In the genomic region with DNA sequence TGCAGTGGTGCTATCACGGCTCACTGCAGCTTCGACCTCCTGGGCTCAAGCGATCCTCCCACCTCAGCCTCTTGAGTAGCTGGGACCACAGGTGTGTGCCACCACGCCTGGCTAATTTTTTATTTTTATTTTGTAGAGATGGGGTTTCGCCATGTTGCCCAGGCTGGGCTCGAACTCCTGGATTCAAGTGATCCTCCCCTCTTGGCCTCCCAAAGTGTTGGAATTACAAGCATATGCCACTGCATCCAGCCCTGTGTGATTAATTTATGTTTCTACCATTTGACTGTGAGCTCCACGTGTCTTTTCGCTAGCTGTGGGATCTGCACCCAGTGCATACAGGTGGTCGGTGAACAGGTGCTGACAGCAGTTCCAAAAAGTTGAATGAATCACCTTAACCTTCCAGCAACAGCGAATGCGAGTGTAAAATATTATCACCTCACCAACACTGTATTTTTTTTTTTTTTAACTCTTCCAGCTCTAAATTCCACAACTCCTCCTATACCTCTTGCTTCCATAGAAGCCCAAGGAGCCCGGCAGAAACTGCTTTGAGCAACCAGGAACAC, we compare ENCODE assay signal across 8 cellular contexts.
DNase-seq lines count a peak whose midpoint lies in the region; ATAC-seq and TF ChIP-seq lines count a peak whose summit lies in the region.

No MANE protein-coding gene starts in this region.

- no peaks in the 10 kb centered on the region for H3K79me2 ChIP-seq in SU-DHL-6 (ENCODE audit: insufficient read depth, low read length)

- H3K4me2 ChIP-seq in SU-DHL-6 (ENCODE audit: low read depth, low read length, poor library complexity, severe bottlenecking), result peak overlapping the region; percentile 65

- H2AFZ ChIP-seq in SU-DHL-6 (ENCODE audit: low read depth, low read length, severe bottlenecking), result peak overlapping the region; percentile 88

- peak overlapping the region; percentile 39 for H3K9ac ChIP-seq in SU-DHL-6 (ENCODE audit: low read length)
- H3K9ac ChIP-seq in mucosa of rectum (ENCODE audit: low read depth in 1 of 2, low read length in 2 of 2), result peak overlapping the region in 1 of 2 donors; percentile 6

- H4K20me1 ChIP-seq in SU-DHL-6 (ENCODE audit: low read depth, low read length), result no peaks in the 10 kb centered on the region

- no peaks in the 10 kb centered on the region for H3K9me2 ChIP-seq in SU-DHL-6 (replicated peaks; ENCODE audit: insufficient read depth, low read length)

- H3K27me3 ChIP-seq in SU-DHL-6 (ENCODE audit: low read length) (no peaks in the 10 kb centered on the region), mucosa of rectum (ENCODE audit: control insufficient read depth in 2 of 2, insufficient read depth in 2 of 2, low read length in 2 of 2) (no peaks in the 10 kb centered on the region)

- no peaks in the 10 kb centered on the region for H3K36me3 ChIP-seq in SU-DHL-6 (ENCODE audit: low read length)
- no peaks in the 10 kb centered on the region for H3K36me3 ChIP-seq in mucosa of rectum (ENCODE audit: control insufficient read depth in 2 of 2, insufficient read depth in 2 of 2, low read length in 2 of 2)

- peaks cover 5 to 7% of the 10 kb centered on the region in 2 donors for H3K4me1 ChIP-seq in mucosa of rectum (ENCODE audit: control insufficient read depth in 2 of 2, insufficient read depth in 2 of 2, low read length in 2 of 2)

- peak overlapping the region; percentile 52 for H3K4me3 ChIP-seq in SU-DHL-6 (ENCODE audit: insufficient read depth, low read length, poor library complexity, severe bottlenecking)
- H3K4me3 ChIP-seq in mucosa of rectum (ENCODE audit: low read length in 2 of 2), result peak overlapping the region; percentile 31 to 63

- ATAC-seq in GM18870 (IDR thresholded peaks at IDR 0.05; ENCODE audit: unreplicated experiment) (peak; percentile 38), HG02678 (IDR thresholded peaks at IDR 0.05; ENCODE audit: unreplicated experiment) (peak; percentile 17)

- 0 out of 2 replicates have a peak, but pooled peaks cover 4% of the 10 kb centered on the region for H3F3A ChIP-seq in SU-DHL-6 (ENCODE audit: insufficient read depth)

- H3K9me3 ChIP-seq in SU-DHL-6 (ENCODE audit: insufficient read depth, low read length) (no peaks in the 10 kb centered on the region), mucosa of rectum (ENCODE audit: control insufficient read depth in 2 of 2, low read length in 2 of 2) (no peaks in the 10 kb centered on the region)

- no peak for TF ChIP-seq CTCF in SU-DHL-6 (IDR thresholded peaks at IDR 0.05; ENCODE audit: insufficient read depth, low read length, poor library complexity, severe bottlenecking)

- no peak for DNase-seq in globus pallidus (ENCODE audit: low spot score)
- no peak for DNase-seq in UCSD-AML1 (lab: John Stamatoyannopoulos, UW; ENCODE audit: unreplicated experiment)
- DNase-seq in central memory CD4-positive, alpha-beta T cell, result no peak
- no peak for DNase-seq in kidney tubule cell (ENCODE audit: low spot score)

- H3K27ac ChIP-seq in SU-DHL-6 (ENCODE audit: low read depth, low read length) (no peak overlapping the region), mucosa of rectum (ENCODE audit: low read depth in 2 of 2, low read length in 2 of 2) (no peak overlapping the region)
